8 cellular contexts compared by ENCODE assay signal in genomic region chr5:146751781-146752401, GRCh38.
A peak's percentile ranks its signal among the peaks of the same experiment; 100 is the strongest.
DNase-seq lines count a peak whose midpoint lies in the region; ATAC-seq lines count a peak whose summit lies in the region.

No MANE protein-coding gene starts in this region.

- POLR2A ChIA-PET in CD8-positive, alpha-beta memory T cell (lab: Charles Lee): no interaction called here

- H3K27ac Mint-ChIP-seq in CD8-positive, alpha-beta memory T cell: peak overlapping the region; percentile 84 to 97 (median 95)
- H3K27ac Mint-ChIP-seq in activated naive CD8-positive, alpha-beta T cell: peak overlapping the region; percentile 89
- H3K27ac Mint-ChIP-seq in stimulated activated naive CD8-positive, alpha-beta T cell treated with anti-CD3 and anti-CD28 coated beads, Interleukin-15, amount 100 ng/mL, for 72 hours: peak overlapping the region; percentile 69 to 75

- H3K4me3 ChIP-seq in CD8-positive, alpha-beta memory T cell (ENCODE audit: low read length): peak overlapping the region; percentile 8

- H3K27ac ChIP-seq in CD8-positive, alpha-beta memory T cell (ENCODE audit: low read depth, low read length): peak overlapping the region; percentile 22

- no peaks in the 10 kb centered on the region for H3K27me3 ChIP-seq in CD8-positive, alpha-beta memory T cell (ENCODE audit: insufficient read depth, low read length, poor library complexity, severe bottlenecking)

- peak overlapping the region; percentile 47 to 85 (median 78) for H3K4me3 Mint-ChIP-seq in CD8-positive, alpha-beta memory T cell
- H3K4me3 Mint-ChIP-seq in activated naive CD8-positive, alpha-beta T cell: peak overlapping the region; percentile 42
- peak overlapping the region; percentile 41 to 67 for H3K4me3 Mint-ChIP-seq in stimulated activated naive CD8-positive, alpha-beta T cell treated with anti-CD3 and anti-CD28 coated beads, Interleukin-15, amount 100 ng/mL, for 72 hours

- peak; percentile 47 to 85 (median 60) for DNase-seq in CD8-positive, alpha-beta memory T cell
- DNase-seq in MV-4-11 (lab: John Stamatoyannopoulos, UW) (peak; percentile 86), NCI-H510A treated with DMSO at 0.1 percent for 48 hours (lab: John Stamatoyannopoulos, UW) (no peak), GM19240 (ENCODE audit: insufficient read length, low spot score) (no peak), Ammon's horn (ENCODE audit: low spot score) (no peak)
- peak; percentile 54 to 75 for DNase-seq in stimulated activated naive CD8-positive, alpha-beta T cell treated with anti-CD3 and anti-CD28 coated beads, Interleukin-15, amount 100 ng/mL, for 72 hours

- peak; percentile 100 for ATAC-seq in GM21619 (IDR thresholded peaks at IDR 0.05; ENCODE audit: unreplicated experiment)
- peak; percentile 100 for ATAC-seq in stimulated activated naive CD8-positive, alpha-beta T cell treated with anti-CD3 and anti-CD28 coated beads, Interleukin-15, amount 100 ng/mL, for 72 hours

- H3K4me1 ChIP-seq in CD8-positive, alpha-beta memory T cell (ENCODE audit: insufficient read depth, low read length): peaks cover 55% of the 10 kb centered on the region

- H3K36me3 ChIP-seq in CD8-positive, alpha-beta memory T cell (ENCODE audit: insufficient read depth, low read length): no peaks in the 10 kb centered on the region

- no peaks in the 10 kb centered on the region for H3K27me3 Mint-ChIP-seq in CD8-positive, alpha-beta memory T cell
- H3K27me3 Mint-ChIP-seq in activated naive CD8-positive, alpha-beta T cell: no peaks in the 10 kb centered on the region
- no peaks in the 10 kb centered on the region for H3K27me3 Mint-ChIP-seq in stimulated activated naive CD8-positive, alpha-beta T cell treated with anti-CD3 and anti-CD28 coated beads, Interleukin-15, amount 100 ng/mL, for 72 hours

- H3K9me3 ChIP-seq in CD8-positive, alpha-beta memory T cell (ENCODE audit: low read length): peaks cover 3% of the 10 kb centered on the region

- CTCF ChIA-PET in CD8-positive, alpha-beta memory T cell (lab: Charles Lee): no interaction called here

- peaks cover 2 to 8% (median 4%) of the 10 kb centered on the region in 5 donors for H3K9me3 Mint-ChIP-seq in CD8-positive, alpha-beta memory T cell
- no peaks in the 10 kb centered on the region for H3K9me3 Mint-ChIP-seq in activated naive CD8-positive, alpha-beta T cell (ENCODE audit: low read depth)
- H3K9me3 Mint-ChIP-seq in stimulated activated naive CD8-positive, alpha-beta T cell treated with anti-CD3 and anti-CD28 coated beads, Interleukin-15, amount 100 ng/mL, for 72 hours: peaks cover 0 to 7% of the 10 kb centered on the region in 2 donors

- H3K4me1 Mint-ChIP-seq in CD8-positive, alpha-beta memory T cell: peaks cover 68 to 88% (median 71%) of the 10 kb centered on the region in 3 donors
- peaks cover 51% of the 10 kb centered on the region for H3K4me1 Mint-ChIP-seq in activated naive CD8-positive, alpha-beta T cell (ENCODE audit: low read depth)
- peaks cover 43% of the 10 kb centered on the region for H3K4me1 Mint-ChIP-seq in stimulated activated naive CD8-positive, alpha-beta T cell treated with anti-CD3 and anti-CD28 coated beads, Interleukin-15, amount 100 ng/mL, for 72 hours

- peaks cover 3 to 25% (median 6%) of the 10 kb centered on the region in 3 donors for H3K36me3 Mint-ChIP-seq in CD8-positive, alpha-beta memory T cell
- peaks cover 6% of the 10 kb centered on the region for H3K36me3 Mint-ChIP-seq in activated naive CD8-positive, alpha-beta T cell

Comparison
In these comparisons a context has a peak if more than half of its experiments do, and no peak if none do; other contexts are left out.
1. DNase-seq: peak in CD8-positive, alpha-beta memory T cell (5 of 5), MV-4-11 (single experiment) and stimulated activated naive CD8-positive, alpha-beta T cell treated with anti-CD3 and anti-CD28 coated beads, Interleukin-15, amount 100 ng/mL, for 72 hours (2 of 2); none in NCI-H510A treated with DMSO at 0.1 percent for 48 hours (single experiment), GM19240 (single experiment) and Ammon's horn (single experiment).
2. Peak in every context shown above with its lines, with median percentiles within 50 percentile points of each other: H3K27ac Mint-ChIP-seq and H3K4me3 Mint-ChIP-seq.